Comparison of ENCODE assay signal across 8 cellular contexts in genomic region chrX:13734278-13735172, GRCh38. TPM values are rescaled to one million over a fixed set of nuclear protein-coding genes. Genes with fewer than 3 reads are reported as not detected.
DNase-seq lines count a peak whose midpoint lies in the region; ATAC-seq and TF ChIP-seq lines count a peak whose summit lies in the region.

Gene OFD1 (plus strand): TSS chrX:13734748. CDS start chrX:13735072, 324 bp downstream.
Gene TRAPPC2 (minus strand): TSS chrX:13734620. CDS start chrX:13719963, 14,657 bp downstream.

- H2AFZ ChIP-seq in DND-41 (ENCODE audit: low read depth, low read length) (peak within 1 kb of the TSS; percentile 93), Karpas-422 (ENCODE audit: low read length) (peak within 1 kb of the TSS; percentile 76; the same call in 1 of the 2 replicates)

- H3K9me2 ChIP-seq in Karpas-422 (replicated peaks; ENCODE audit: insufficient read depth, low read length), result no peaks in the 10 kb centered on the region

- peak in 3 of 4 donors; percentile 90 to 97 (median 96) for TF ChIP-seq POLR2A in esophagus squamous epithelium (IDR thresholded peaks at IDR 0.05)

- H3K9me3 ChIP-seq in DND-41 (ENCODE audit: insufficient read depth, low read length, severe bottlenecking), result no peaks in the 10 kb centered on the region
- no peaks in the 10 kb centered on the region; the same call in 1 of the 2 replicates for H3K9me3 ChIP-seq in Karpas-422 (ENCODE audit: low read length)
- no peaks in the 10 kb centered on the region for H3K9me3 ChIP-seq in esophagus squamous epithelium

- H3K36me3 ChIP-seq in DND-41 (ENCODE audit: insufficient read depth, low read length) (peaks cover 10% of the 10 kb centered on the region; the same call in 1 of the 2 replicates), Karpas-422 (ENCODE audit: insufficient read depth, low read length) (peaks cover 24% of the 10 kb centered on the region), esophagus squamous epithelium (peaks cover 0 to 5% (median 0%) of the 10 kb centered on the region in 3 donors)

- H3K4me1 ChIP-seq in DND-41 (ENCODE audit: insufficient read depth, low read length) (peaks cover 37% of the 10 kb centered on the region), Karpas-422 (ENCODE audit: low read length) (peaks cover 43% of the 10 kb centered on the region), esophagus squamous epithelium (peaks cover 0 to 31% (median 9%) of the 10 kb centered on the region in 3 donors)

- H3K4me3 ChIP-seq in DND-41 (ENCODE audit: low read depth in 1 of 2, low read length in 2 of 2) (peak within 1 kb of the TSS; percentile 92 to 97), Karpas-422 (ENCODE audit: low read length) (peak within 1 kb of the TSS; percentile 96), esophagus squamous epithelium (peak within 1 kb of the TSS; percentile 71 to 89 (median 76))

- peak within 1 kb of the TSS; percentile 84 for H3K4me2 ChIP-seq in DND-41 (ENCODE audit: insufficient read depth, low read length)
- peak within 1 kb of the TSS; percentile 95 for H3K4me2 ChIP-seq in Karpas-422 (ENCODE audit: low read depth, low read length, poor library complexity, severe bottlenecking)

- peaks cover 49% of the 10 kb centered on the region for H3K79me2 ChIP-seq in DND-41 (ENCODE audit: insufficient read depth, low read length)
- peaks cover 75% of the 10 kb centered on the region for H3K79me2 ChIP-seq in Karpas-422 (ENCODE audit: low read length)

- H3K9ac ChIP-seq in DND-41 (ENCODE audit: low read depth, low read length), result peak within 1 kb of the TSS; percentile 90
- peak within 1 kb of the TSS; percentile 95 for H3K9ac ChIP-seq in Karpas-422 (ENCODE audit: low read length)

- peak; percentile 91 for DNase-seq in DND-41
- peak; percentile 100 for DNase-seq in Karpas-422
- peak; percentile 98 for DNase-seq in RKO (ENCODE audit: low spot score)
- peak; percentile 88 for DNase-seq in activated T-helper 1 cell treated with Interleukin-2 at 50 U/mL for 16 hours (ENCODE audit: low read depth)
- peak; percentile 75 for DNase-seq in esophagus squamous epithelium (lab: John Stamatoyannopoulos, UW)
- peak; percentile 92 for DNase-seq in myocyte (ENCODE audit: low read depth)
- peak; percentile 74 to 82 for DNase-seq in stimulated activated CD8-positive, alpha-beta memory T cell treated with anti-CD3 and anti-CD28 coated beads, Interleukin-7, amount 100 ng/mL, for 48 hours (ENCODE audit: extremely low read depth in 1 of 2, low read depth in 1 of 2)

- H3K27ac ChIP-seq in DND-41 (ENCODE audit: low read length) (peak within 1 kb of the TSS; percentile 93), Karpas-422 (ENCODE audit: low read length) (peak within 1 kb of the TSS; percentile 100), esophagus squamous epithelium (peak within 1 kb of the TSS; percentile 90 to 97 (median 93))

- ATAC-seq in DND-41 (ENCODE audit: insufficient read depth, low read depth) (peak; percentile 96), GM21825 (IDR thresholded peaks at IDR 0.05; ENCODE audit: unreplicated experiment) (peak; percentile 93)

- 0 to 3% methylated on average over 10 to 24 of the region's 75 CpGs for WGBS in esophagus squamous epithelium, 2 donors

- TF ChIP-seq CTCF in DND-41 (IDR thresholded peaks at IDR 0.05; ENCODE audit: borderline replicate concordance, extremely low read depth, low read length, poor library complexity, severe bottlenecking) (no peak), esophagus squamous epithelium (IDR thresholded peaks at IDR 0.05) (no peak)

- H3K27me3 ChIP-seq in DND-41 (ENCODE audit: insufficient read depth, low read length, poor library complexity) (no peaks in the 10 kb centered on the region), Karpas-422 (ENCODE audit: low read length) (no peaks in the 10 kb centered on the region), esophagus squamous epithelium (no peaks in the 10 kb centered on the region)

- intact Hi-C loops in esophagus squamous epithelium (cut with DNase I), result no loop called here

- H4K20me1 ChIP-seq in DND-41 (ENCODE audit: insufficient read depth, low read length), result no peaks in the 10 kb centered on the region
- H4K20me1 ChIP-seq in Karpas-422 (ENCODE audit: insufficient read depth, low read depth, low read length), result no peaks in the 10 kb centered on the region

RNA-seq across cellular contexts. Expression of gene OFD1, which starts in this region (rescaled TPM):
- total RNA-seq in Karpas-422 (2014; rRNA removed; shearing (Covaris generic); ENCODE audit: low replicate concordance), result 68.4 and 76.3 TPM in 2 replicates
- total RNA-seq in esophagus squamous epithelium (10 to 100 TPM; 12.7 to 26.1 (median 20.6) TPM), myocyte (9.9 and 20.1 TPM in 2 replicates)
- polyA plus RNA-seq in myocyte (2012), result 6.5 TPM

RNA-seq across cellular contexts. Expression of gene TRAPPC2, which starts in this region (rescaled TPM):
- 29.5 and 60.5 TPM in 2 replicates for total RNA-seq in Karpas-422 (2014; rRNA removed; shearing (Covaris generic); ENCODE audit: low replicate concordance)
- total RNA-seq in esophagus squamous epithelium (10 to 100 TPM in 3 of 4 donors, 1 to 10 TPM in 1; 8.9 to 12.8 (median 11.0) TPM), myocyte (16.6 and 25.4 TPM in 2 replicates)
- polyA plus RNA-seq in myocyte (2012), result 8.8 TPM

Comparison
In these comparisons a context has a peak if more than half of its experiments do, and no peak if none do; other contexts are left out.
1. Peak in every context shown above with its lines: DNase-seq, ATAC-seq, H3K4me3 ChIP-seq and H3K27ac ChIP-seq.